8 cellular contexts compared by ENCODE assay signal in genomic region chr7:44581426-44581906, GRCh38. TPM values are rescaled to one million over a fixed set of nuclear protein-coding genes. Genes with fewer than 3 reads are reported as not detected.
DNase-seq lines count a peak whose midpoint lies in the region; ATAC-seq, FAIRE-seq and TF ChIP-seq lines count a peak whose summit lies in the region.

No MANE protein-coding gene starts in this region.

- H3K36me3 ChIP-seq in DOHH2 (ENCODE audit: control insufficient read depth, low read length) = peaks cover 45% of the 10 kb centered on the region
- peaks cover 7 to 8% of the 10 kb centered on the region in 2 experiments for H3K36me3 ChIP-seq in endothelial cell of umbilical vein (ENCODE audit: control insufficient read depth in 2 of 2, extremely low read depth in 1 of 2, insufficient read depth in 2 of 2, low read length in 2 of 2)
- H3K36me3 ChIP-seq in naive thymus-derived CD4-positive, alpha-beta T cell (ENCODE audit: control insufficient read depth in 2 of 3, insufficient read depth in 3 of 3, low read length in 3 of 3) = peaks cover 3 to 23% (median 18%) of the 10 kb centered on the region in 3 experiments

- H3K79me2 ChIP-seq in DOHH2 (ENCODE audit: control insufficient read depth, low read length) = peaks cover 43% of the 10 kb centered on the region
- peaks cover 17% of the 10 kb centered on the region for H3K79me2 ChIP-seq in endothelial cell of umbilical vein (ENCODE audit: control insufficient read depth, insufficient read depth, low read length)

- peak overlapping the region; percentile 95 for H3K4me2 ChIP-seq in DOHH2 (ENCODE audit: low read length)
- H3K4me2 ChIP-seq in endothelial cell of umbilical vein (ENCODE audit: insufficient read depth, low read length) = peak overlapping the region; percentile 46

- peak; percentile 33 for DNase-seq in HPDE6-E6E7 (ENCODE audit: extremely low spot score)
- peak; percentile 44 to 55 for DNase-seq in activated CD4-positive, alpha-beta T cell treated with anti-CD3 and anti-CD28 coated beads, Interleukin-2, amount 50 U/mL, for 48 hours
- no peak for DNase-seq in endothelial cell of umbilical vein (ENCODE audit: low read depth, low spot score)
- peak in 8 of 9 donors; percentile 41 to 61 (median 55) for DNase-seq in naive thymus-derived CD4-positive, alpha-beta T cell
- DNase-seq in ureter (ENCODE audit: low spot score) = peak; percentile 50
- DNase-seq in NCI-H345 treated with DMSO at 0.1 percent for 48 hours (lab: John Stamatoyannopoulos, UW; ENCODE audit: unreplicated experiment) = no peak

- peak overlapping the region; percentile 86 to 97 (median 92) for H3K4me3 Mint-ChIP-seq in naive thymus-derived CD4-positive, alpha-beta T cell

- H3K27me3 ChIP-seq in DOHH2 (ENCODE audit: control insufficient read depth, low read length) (no peaks in the 10 kb centered on the region), endothelial cell of umbilical vein (ENCODE audit: control insufficient read depth in 2 of 2, insufficient read depth in 2 of 2, low read length in 2 of 2) (no peaks in the 10 kb centered on the region)
- H3K27me3 ChIP-seq in naive thymus-derived CD4-positive, alpha-beta T cell (ENCODE audit: control insufficient read depth in 2 of 2, insufficient read depth in 2 of 2, low read length in 2 of 2) = no peaks in the 10 kb centered on the region

- intact Hi-C loops in endothelial cell of umbilical vein (cut with micrococcal nuclease) = no loop called here
- intact Hi-C loops in naive thymus-derived CD4-positive, alpha-beta T cell (cut with micrococcal nuclease) = loop anchor here in 1 of 2 donors (5.0 kb wide), 2 partner anchors 396 to 459 kb away; partner anchors contain the start of genes MYO1G and POLD2

- no peak for TF ChIP-seq POLR2A in endothelial cell of umbilical vein (IDR thresholded peaks at IDR 0.05; ENCODE audit: low read depth, low read length)

- H3F3A ChIP-seq in DOHH2 (ENCODE audit: control insufficient read depth, insufficient read depth) = peaks cover 8% of the 10 kb centered on the region; the same call in 1 of the 2 replicates

- peak; percentile 4 for FAIRE-seq in endothelial cell of umbilical vein (lab: Jason Lieb, UNC)

- no peaks in the 10 kb centered on the region for H4K20me1 ChIP-seq in DOHH2 (ENCODE audit: control insufficient read depth, insufficient read depth, low read depth, low read length)
- H4K20me1 ChIP-seq in endothelial cell of umbilical vein (replicated peaks; ENCODE audit: control insufficient read depth, extremely low read depth, insufficient read depth, low read length) = no peaks in the 10 kb centered on the region

- H3K36me3 Mint-ChIP-seq in naive thymus-derived CD4-positive, alpha-beta T cell = peaks cover 5 to 18% (median 13%) of the 10 kb centered on the region in 5 donors

- H3K4me1 Mint-ChIP-seq in naive thymus-derived CD4-positive, alpha-beta T cell = peaks cover 13 to 43% (median 38%) of the 10 kb centered on the region in 7 donors

- BruUV-seq in endothelial cell of umbilical vein (replicated peaks; lab: Mats Ljungman, UMichigan) = no TSS peak

- H3K9ac ChIP-seq in endothelial cell of umbilical vein (replicated peaks; ENCODE audit: extremely low read depth, insufficient read depth, low read length) = peak overlapping the region; percentile 66

- no peaks in the 10 kb centered on the region for H3K9me2 ChIP-seq in DOHH2 (replicated peaks; ENCODE audit: control insufficient read depth, low read length)

- H2AFZ ChIP-seq in endothelial cell of umbilical vein (ENCODE audit: low read depth, low read length) = peak overlapping the region; percentile 26

- peak; percentile 28 for ATAC-seq in GM21423 (IDR thresholded peaks at IDR 0.05; ENCODE audit: unreplicated experiment)
- peak; percentile 32 for ATAC-seq in naive thymus-derived CD4-positive, alpha-beta T cell

- dilution Hi-C loops in endothelial cell of umbilical vein (cut with MboI; ENCODE audit: extremely low pct_ligation_motif_present, low sequenced_read_pairs) = no loop called here

- peaks cover 0 to 4% (median 0%) of the 10 kb centered on the region in 11 donors for H3K9me3 Mint-ChIP-seq in naive thymus-derived CD4-positive, alpha-beta T cell

- POLR2A ChIA-PET in endothelial cell of umbilical vein (lab: Charles Lee) = interaction anchor here (1.0 kb wide), 1 partner anchor 10 kb away, joined by 3 read pairs; no protein-coding TSS in a partner anchor
- POLR2A ChIA-PET in naive thymus-derived CD4-positive, alpha-beta T cell (lab: Charles Lee) = interaction anchor here (0.8 to 4.7 kb wide), 20 partner anchors 8 to 653 kb away, joined by 3 to 53 read pairs (median 4); partner anchors contain the start of genes DDX56, H2AZ2, NUDCD3 and OGDH

- peak overlapping the region; percentile 89 for H3K4me3 ChIP-seq in DOHH2 (ENCODE audit: low read length)
- peak overlapping the region; percentile 23 to 78 (median 47) for H3K4me3 ChIP-seq in endothelial cell of umbilical vein (replicated peaks in 1 of 3; ENCODE audit: insufficient read depth in 1 of 3, low read depth in 1 of 3, low read length in 3 of 3)
- peak overlapping the region; percentile 95 for H3K4me3 ChIP-seq in naive thymus-derived CD4-positive, alpha-beta T cell (ENCODE audit: low read length)

- peak overlapping the region; percentile 95 to 99 (median 98) for H3K27ac Mint-ChIP-seq in naive thymus-derived CD4-positive, alpha-beta T cell

- no peaks in the 10 kb centered on the region for H3K9me1 ChIP-seq in endothelial cell of umbilical vein (replicated peaks; ENCODE audit: control insufficient read depth, extremely low read depth, insufficient read depth, low read length)

- H3K27me3 Mint-ChIP-seq in naive thymus-derived CD4-positive, alpha-beta T cell = peaks cover 0 to 12% (median 0%) of the 10 kb centered on the region in 5 donors

- TF ChIP-seq CTCF in DOHH2 (IDR thresholded peaks at IDR 0.05; ENCODE audit: low read depth, low read length, poor library complexity, severe bottlenecking) (no peak), endothelial cell of umbilical vein (IDR thresholded peaks at IDR 0.05; ENCODE audit: extremely low read depth in 1 of 2, insufficient read depth in 1 of 2, low read depth in 1 of 2, low read length in 2 of 2) (no peak)

- CTCF ChIA-PET in endothelial cell of umbilical vein (lab: Charles Lee) = interaction anchor here (1.2 to 2.6 kb wide), 5 partner anchors 16 to 266 kb away, joined by 4 to 20 read pairs (median 5); partner anchors contain the start of gene H2AZ2
- CTCF ChIA-PET in naive thymus-derived CD4-positive, alpha-beta T cell (lab: Charles Lee) = interaction anchor here (1.0 to 1.8 kb wide), 2 partner anchors 16 to 265 kb away, joined by 3 to 4 read pairs; no protein-coding TSS in a partner anchor

- H3K27ac ChIP-seq in DOHH2 (ENCODE audit: low read depth, low read length) = peak overlapping the region; percentile 69
- H3K27ac ChIP-seq in endothelial cell of umbilical vein (ENCODE audit: insufficient read depth, low read depth, low read length) = peak overlapping the region; percentile 20
- peak overlapping the region; percentile 90 for H3K27ac ChIP-seq in naive thymus-derived CD4-positive, alpha-beta T cell (ENCODE audit: low read depth, low read length)

- H3K4me1 ChIP-seq in DOHH2 (ENCODE audit: control insufficient read depth, low read length) = peaks cover 30% of the 10 kb centered on the region
- peaks cover 8% of the 10 kb centered on the region for H3K4me1 ChIP-seq in endothelial cell of umbilical vein (ENCODE audit: control insufficient read depth, extremely low read depth, insufficient read depth, low read length)
- H3K4me1 ChIP-seq in naive thymus-derived CD4-positive, alpha-beta T cell (ENCODE audit: control insufficient read depth in 2 of 2, insufficient read depth in 2 of 2, low read length in 2 of 2) = peaks cover 14 to 19% of the 10 kb centered on the region in 2 donors

- no peaks in the 10 kb centered on the region for H3K9me3 ChIP-seq in DOHH2 (ENCODE audit: control insufficient read depth, insufficient read depth, low read length)
- H3K9me3 ChIP-seq in endothelial cell of umbilical vein (replicated peaks; ENCODE audit: control insufficient read depth, insufficient read depth, low read length) = no peaks in the 10 kb centered on the region
- H3K9me3 ChIP-seq in naive thymus-derived CD4-positive, alpha-beta T cell (ENCODE audit: control insufficient read depth in 2 of 3, low read length in 3 of 3) = no peaks in the 10 kb centered on the region

RNA-seq across cellular contexts. Expression of gene TMED4, which starts 0.6 kb away (rescaled TPM):
- total RNA-seq in endothelial cell of umbilical vein (63.4 and 65.4 TPM in 2 replicates), ureter (105 TPM)
- polyA plus RNA-seq in endothelial cell of umbilical vein = 89.7 and 116 TPM in 2 replicates
- 48.1 and 59.8 TPM in 2 replicates for polyA plus RNA-seq in endothelial cell of umbilical vein (2011; cell fraction: cytosol; rRNA removed)
- 140 and 162 TPM in 2 replicates for polyA plus RNA-seq in endothelial cell of umbilical vein (2011; cell fraction: nucleus; rRNA removed)
- 44.3 and 46.6 TPM in 2 replicates for polyA plus RNA-seq in endothelial cell of umbilical vein (2012)
- 61.7 and 62.7 TPM in 2 replicates for polyA minus RNA-seq in endothelial cell of umbilical vein
- 102 TPM for polyA minus RNA-seq in endothelial cell of umbilical vein (2011; cell fraction: cytosol; rRNA and poly(A)+ RNA removed)
- polyA minus RNA-seq in endothelial cell of umbilical vein (2011; cell fraction: nucleus; rRNA and poly(A)+ RNA removed) = 42.7 and 55.5 TPM in 2 replicates
- 10 to 100 TPM; 70.0 to 98.5 (median 95.3) TPM for total RNA-seq in naive thymus-derived CD4-positive, alpha-beta T cell
- 10 to 100 TPM; 61.6 to 93.7 TPM for polyA plus RNA-seq in naive thymus-derived CD4-positive, alpha-beta T cell

RNA-seq across cellular contexts. Expression of gene DDX56, which starts 7.8 kb away (rescaled TPM):
- total RNA-seq in endothelial cell of umbilical vein (93.4 and 96.6 TPM in 2 replicates), ureter (89.4 TPM)
- polyA plus RNA-seq in endothelial cell of umbilical vein = 94.7 and 102 TPM in 2 replicates
- 66.4 and 67.2 TPM in 2 replicates for polyA plus RNA-seq in endothelial cell of umbilical vein (2011; cell fraction: cytosol; rRNA removed)
- 272 and 287 TPM in 2 replicates for polyA plus RNA-seq in endothelial cell of umbilical vein (2011; cell fraction: nucleus; rRNA removed)
- 61.9 and 86.4 TPM in 2 replicates for polyA plus RNA-seq in endothelial cell of umbilical vein (2012)
- polyA minus RNA-seq in endothelial cell of umbilical vein = 79.2 and 98.5 TPM in 2 replicates
- polyA minus RNA-seq in endothelial cell of umbilical vein (2011; cell fraction: cytosol; rRNA and poly(A)+ RNA removed) = 69.1 TPM
- 54.5 and 59.4 TPM in 2 replicates for polyA minus RNA-seq in endothelial cell of umbilical vein (2011; cell fraction: nucleus; rRNA and poly(A)+ RNA removed)
- total RNA-seq in naive thymus-derived CD4-positive, alpha-beta T cell = 100 to 1,000 TPM in 2 of 5 experiments, 10 to 100 TPM in 3; 82.8 to 124 (median 100.0) TPM
- polyA plus RNA-seq in naive thymus-derived CD4-positive, alpha-beta T cell = 10 to 100 TPM; 43.6 to 65.1 TPM

RNA-seq across cellular contexts. Expression of gene OGDH, which starts 25.0 kb away (rescaled TPM):
- 81.4 and 88.9 TPM in 2 replicates for total RNA-seq in endothelial cell of umbilical vein
- polyA plus RNA-seq in endothelial cell of umbilical vein = 86.2 and 92.9 TPM in 2 replicates
- 62.8 and 63.1 TPM in 2 replicates for polyA plus RNA-seq in endothelial cell of umbilical vein (2011; cell fraction: cytosol; rRNA removed)
- 73.0 and 74.0 TPM in 2 replicates for polyA plus RNA-seq in endothelial cell of umbilical vein (2011; cell fraction: nucleus; rRNA removed)
- polyA plus RNA-seq in endothelial cell of umbilical vein (2012) = 71.1 and 71.5 TPM in 2 replicates
- polyA minus RNA-seq in endothelial cell of umbilical vein = 116 and 124 TPM in 2 replicates
- 62.9 TPM for polyA minus RNA-seq in endothelial cell of umbilical vein (2011; cell fraction: cytosol; rRNA and poly(A)+ RNA removed)
- polyA minus RNA-seq in endothelial cell of umbilical vein (2011; cell fraction: nucleus; rRNA and poly(A)+ RNA removed) = 42.9 and 50.1 TPM in 2 replicates
- 100 to 1,000 TPM in 1 of 5 experiments, 10 to 100 TPM in 4; 43.1 to 122 (median 66.3) TPM for total RNA-seq in naive thymus-derived CD4-positive, alpha-beta T cell
- 10 to 100 TPM; 20.3 to 25.0 TPM for polyA plus RNA-seq in naive thymus-derived CD4-positive, alpha-beta T cell
- total RNA-seq in ureter = 109 TPM

RNA-seq across cellular contexts. Expression of gene NPC1L1, which starts 40.3 kb away (rescaled TPM):
- total RNA-seq in endothelial cell of umbilical vein (not detected in 2 replicates), ureter (0.10 TPM)
- not detected in 2 replicates for polyA plus RNA-seq in endothelial cell of umbilical vein
- not detected in 2 replicates for polyA plus RNA-seq in endothelial cell of umbilical vein (2011; cell fraction: cytosol; rRNA removed)
- polyA plus RNA-seq in endothelial cell of umbilical vein (2011; cell fraction: nucleus; rRNA removed) = not detected in 2 replicates
- polyA plus RNA-seq in endothelial cell of umbilical vein (2012) = not detected in 2 replicates
- polyA minus RNA-seq in endothelial cell of umbilical vein = not detected in 2 replicates
- not detected for polyA minus RNA-seq in endothelial cell of umbilical vein (2011; cell fraction: cytosol; rRNA and poly(A)+ RNA removed)
- polyA minus RNA-seq in endothelial cell of umbilical vein (2011; cell fraction: nucleus; rRNA and poly(A)+ RNA removed) = not detected in 2 replicates
- total RNA-seq in naive thymus-derived CD4-positive, alpha-beta T cell = under 1 TPM in 4 of 5 experiments, not detected in 1; 0.11 to 0.32 (median 0.21) TPM
- polyA plus RNA-seq in naive thymus-derived CD4-positive, alpha-beta T cell = not detected

Comparison
In these comparisons a context has a peak if more than half of its experiments do, and no peak if none do; other contexts are left out.
1. H3K27ac ChIP-seq: peak in every context shown above with its lines; median percentile 90 in naive thymus-derived CD4-positive, alpha-beta T cell; 69 in DOHH2; 20 in endothelial cell of umbilical vein.
2. DNase-seq: peak in HPDE6-E6E7 (single experiment), activated CD4-positive, alpha-beta T cell treated with anti-CD3 and anti-CD28 coated beads, Interleukin-2, amount 50 U/mL, for 48 hours (2 of 2), naive thymus-derived CD4-positive, alpha-beta T cell (8 of 9) and ureter (single experiment); none in endothelial cell of umbilical vein (single experiment) and NCI-H345 treated with DMSO at 0.1 percent for 48 hours (single experiment).
3. Peak in every context shown above with its lines, with median percentiles within 50 percentile points of each other: H3K4me3 ChIP-seq.